1 cellular context compared by ENCODE assay signal in genomic region chr6:21887301-21888185, GRCh38.
TF ChIP-seq lines count a peak whose summit lies in the region.

No MANE protein-coding gene starts in this region.

TF ChIP-seq in GM23338, 12 proteins besides CTCF, POLR2A, EP300 and RAD21 (continued from another document):
- no peak for TF ChIP-seq ZNF462 (CRISPR knock-in tag; IDR thresholded peaks at IDR 0.05)
- TF ChIP-seq ETS1 (IDR thresholded peaks at IDR 0.05), result no peak
- TF ChIP-seq REST (IDR thresholded peaks at IDR 0.05; ENCODE audit: unreplicated experiment), result no peak
- no peak for TF ChIP-seq POLR2AphosphoS5 (IDR thresholded peaks at IDR 0.05; ENCODE audit: low read depth)
- TF ChIP-seq ZNF114 (CRISPR knock-in tag; IDR thresholded peaks at IDR 0.05), result no peak
- TF ChIP-seq STAT1 (IDR thresholded peaks at IDR 0.05; ENCODE audit: unreplicated experiment), result no peak
- TF ChIP-seq CREB1 (CRISPR knock-in tag; IDR thresholded peaks at IDR 0.05; ENCODE audit: low read depth), result no peak
